ENCODE assay signal across 8 cellular contexts in genomic region chr3:49785565-49786356, GRCh38. TPM values are rescaled to one million over a fixed set of nuclear protein-coding genes. Genes with fewer than 3 reads are reported as not detected.
DNase-seq lines count a peak whose midpoint lies in the region; ATAC-seq and TF ChIP-seq lines count a peak whose summit lies in the region.

No MANE protein-coding gene starts in this region.

- peaks cover 46% of the 10 kb centered on the region for H3K4me1 Mint-ChIP-seq in activated naive CD4-positive, alpha-beta T cell treated with anti-CD3 and anti-CD28 coated beads, Interleukin-2, amount 10 ng/mL, durations not matched to agents 7 days and 5 days

- H3K4me3 ChIP-seq in cardiac muscle cell: peak overlapping the region; percentile 54
- H3K4me3 ChIP-seq in trophoblast cell (ENCODE audit: low read depth, low read length): peak overlapping the region; percentile 87

- in situ Hi-C loops in KBM-7 (cut with MboI; ENCODE audit: low pct_unique_long_range_greater_than_20kb, low sequenced_read_pairs): no loop called here

- H3K79me2 ChIP-seq in trophoblast cell (ENCODE audit: control insufficient read depth, insufficient read depth, low read length, poor library complexity): peaks cover 9% of the 10 kb centered on the region

- no CpG with 5 or more reads among the region's 50 CpGs for WGBS in trophoblast cell (ENCODE audit: extremely low coverage, insufficient coverage, insufficient read length)

- peaks cover 17% of the 10 kb centered on the region for H3K27me3 Mint-ChIP-seq in activated naive CD4-positive, alpha-beta T cell treated with anti-CD3 and anti-CD28 coated beads, Interleukin-2, amount 10 ng/mL, durations not matched to agents 7 days and 5 days

- H2BK12ac ChIP-seq in trophoblast cell (ENCODE audit: low read length): no peak overlapping the region

- H3K36me3 ChIP-seq in cardiac muscle cell: no peaks in the 10 kb centered on the region
- peaks cover 9 to 10% of the 10 kb centered on the region in 2 experiments for H3K36me3 ChIP-seq in trophoblast cell (ENCODE audit: control insufficient read depth in 1 of 2, insufficient read depth in 2 of 2, low read length in 2 of 2)

- H3K4me2 ChIP-seq in trophoblast cell (ENCODE audit: low read length): peak overlapping the region; percentile 92

- peak; percentile 55 for DNase-seq in DMS 273 (lab: John Stamatoyannopoulos, UW; ENCODE audit: unreplicated experiment)
- DNase-seq in DMS 273 treated with DMSO at 0.1 percent for 48 hours (lab: John Stamatoyannopoulos, UW): no peak
- DNase-seq in KBM-7: peak; percentile 61
- peak; percentile 49 for DNase-seq in activated naive CD4-positive, alpha-beta T cell treated with anti-CD3 and anti-CD28 coated beads, Interleukin-2, amount 10 ng/mL, durations not matched to agents 7 days and 5 days
- DNase-seq in cardiac muscle cell (ENCODE audit: low read depth in 1 of 2, low spot score in 1 of 2): peak; percentile 40 to 59
- DNase-seq in trophoblast cell: peak; percentile 35 to 62
- DNase-seq in GOT3 (lab: John Stamatoyannopoulos, UW): no peak

- H2BK120ac ChIP-seq in trophoblast cell (ENCODE audit: insufficient read depth, low read length, poor library complexity): peak overlapping the region; percentile 35

- peak; percentile 36 for ATAC-seq in GM21825 (IDR thresholded peaks at IDR 0.05; ENCODE audit: unreplicated experiment)

- H3K27me3 ChIP-seq in cardiac muscle cell (no peaks in the 10 kb centered on the region), trophoblast cell (ENCODE audit: insufficient read depth, low read length) (no peaks in the 10 kb centered on the region)

- peak overlapping the region; percentile 88 for H3K4me3 Mint-ChIP-seq in activated naive CD4-positive, alpha-beta T cell treated with anti-CD3 and anti-CD28 coated beads, Interleukin-2, amount 10 ng/mL, durations not matched to agents 7 days and 5 days

- peak overlapping the region; percentile 86 for H3K9ac ChIP-seq in trophoblast cell (ENCODE audit: low read length)

- peaks cover 18% of the 10 kb centered on the region for H3K36me3 Mint-ChIP-seq in activated naive CD4-positive, alpha-beta T cell treated with anti-CD3 and anti-CD28 coated beads, Interleukin-2, amount 10 ng/mL, durations not matched to agents 7 days and 5 days

- H4K91ac ChIP-seq in trophoblast cell (ENCODE audit: low read depth, low read length): peak overlapping the region; percentile 78

- H3K9me3 ChIP-seq in cardiac muscle cell (ENCODE audit: low read depth) (no peaks in the 10 kb centered on the region), trophoblast cell (ENCODE audit: insufficient read depth, low read depth, low read length) (peaks cover 3% of the 10 kb centered on the region)

- peak overlapping the region; percentile 74 for H3K18ac ChIP-seq in trophoblast cell (ENCODE audit: low read length)

- no peaks in the 10 kb centered on the region for H3K9me3 Mint-ChIP-seq in activated naive CD4-positive, alpha-beta T cell treated with anti-CD3 and anti-CD28 coated beads, Interleukin-2, amount 10 ng/mL, durations not matched to agents 7 days and 5 days

- peak overlapping the region; percentile 71 for H3K14ac ChIP-seq in trophoblast cell (ENCODE audit: low read length)

- peak overlapping the region; percentile 79 for H4K8ac ChIP-seq in trophoblast cell (ENCODE audit: low read depth, low read length)

- peak overlapping the region; percentile 82 for H2AK5ac ChIP-seq in trophoblast cell (ENCODE audit: low read length)

- peaks cover 13% of the 10 kb centered on the region for H3K4me1 ChIP-seq in cardiac muscle cell (ENCODE audit: low read depth)
- peaks cover 8 to 14% of the 10 kb centered on the region in 2 experiments for H3K4me1 ChIP-seq in trophoblast cell (ENCODE audit: control insufficient read depth in 1 of 2, insufficient read depth in 2 of 2, low read length in 2 of 2)

- peak overlapping the region; percentile 75 for H2AFZ ChIP-seq in trophoblast cell (ENCODE audit: insufficient read depth, low read length, poor library complexity)

- H3K27ac Mint-ChIP-seq in activated naive CD4-positive, alpha-beta T cell treated with anti-CD3 and anti-CD28 coated beads, Interleukin-2, amount 10 ng/mL, durations not matched to agents 7 days and 5 days: peak overlapping the region; percentile 93

- peak overlapping the region; percentile 56 for H2BK5ac ChIP-seq in trophoblast cell (ENCODE audit: low read depth, low read length, poor library complexity)

- H4K12ac ChIP-seq in trophoblast cell (ENCODE audit: low read depth, low read length): peak overlapping the region; percentile 56

- no peak overlapping the region for H3K23ac ChIP-seq in trophoblast cell (ENCODE audit: low read length)

- peaks cover 8% of the 10 kb centered on the region for H3K79me1 ChIP-seq in trophoblast cell (ENCODE audit: low read length)

- H3K27ac ChIP-seq in cardiac muscle cell (peak overlapping the region; percentile 91), trophoblast cell (ENCODE audit: low read depth, low read length) (peak overlapping the region; percentile 39)

- CTCF ChIA-PET in activated naive CD4-positive, alpha-beta T cell treated with anti-CD3 and anti-CD28 coated beads, Interleukin-2, amount 10 ng/mL, durations not matched to agents 7 days and 5 days (lab: Charles Lee): interaction anchor here (1.1 kb wide), 1 partner anchor 120 kb away, joined by 3 read pairs; no protein-coding TSS in a partner anchor

- peak overlapping the region; percentile 85 for H3K4ac ChIP-seq in trophoblast cell (ENCODE audit: low read depth, low read length)

- TF ChIP-seq CTCF in cardiac muscle cell (IDR thresholded peaks at IDR 0.05; ENCODE audit: low read depth, low read length): no peak

RNA-seq across cellular contexts. Expression of gene IP6K1, which starts 0.6 kb away (rescaled TPM):
- 40.3 and 44.4 TPM in 2 replicates for total RNA-seq in cardiac muscle cell
- 24.4 and 30.1 TPM in 2 replicates for polyA plus RNA-seq in cardiac muscle cell
- polyA plus RNA-seq in trophoblast cell (2013): 20.4 and 20.9 TPM in 2 replicates

RNA-seq across cellular contexts. Expression of gene CDHR4, which starts 13.9 kb away (rescaled TPM):
- total RNA-seq in cardiac muscle cell: not detected in 2 replicates
- polyA plus RNA-seq in cardiac muscle cell: 0.27 TPM in 1 of 2 replicates, not detected in the other
- polyA plus RNA-seq in trophoblast cell (2013): 0.07 TPM in 1 of 2 replicates, not detected in the other

RNA-seq across cellular contexts. Expression of gene INKA1, which starts 17.3 kb away (rescaled TPM):
- 4.3 and 5.9 TPM in 2 replicates for total RNA-seq in cardiac muscle cell
- 4.4 and 6.6 TPM in 2 replicates for polyA plus RNA-seq in cardiac muscle cell
- 2.0 and 2.5 TPM in 2 replicates for polyA plus RNA-seq in trophoblast cell (2013)

RNA-seq across cellular contexts. Expression of gene UBA7, which starts 28.0 kb away (rescaled TPM):
- 1.5 and 5.4 TPM in 2 replicates for total RNA-seq in cardiac muscle cell
- 1.8 and 4.4 TPM in 2 replicates for polyA plus RNA-seq in cardiac muscle cell
- polyA plus RNA-seq in trophoblast cell (2013): 2.0 and 2.7 TPM in 2 replicates

Comparison
In these comparisons a context has a peak if more than half of its experiments do, and no peak if none do; other contexts are left out.
1. DNase-seq: peak in DMS 273 (single experiment), KBM-7 (single experiment), activated naive CD4-positive, alpha-beta T cell treated with anti-CD3 and anti-CD28 coated beads, Interleukin-2, amount 10 ng/mL, durations not matched to agents 7 days and 5 days (single experiment), cardiac muscle cell (2 of 2) and trophoblast cell (2 of 2); none in DMS 273 treated with DMSO at 0.1 percent for 48 hours (single experiment) and GOT3 (single experiment).